Comparison of ENCODE assay signal across 8 cellular contexts in the genomic region with DNA sequence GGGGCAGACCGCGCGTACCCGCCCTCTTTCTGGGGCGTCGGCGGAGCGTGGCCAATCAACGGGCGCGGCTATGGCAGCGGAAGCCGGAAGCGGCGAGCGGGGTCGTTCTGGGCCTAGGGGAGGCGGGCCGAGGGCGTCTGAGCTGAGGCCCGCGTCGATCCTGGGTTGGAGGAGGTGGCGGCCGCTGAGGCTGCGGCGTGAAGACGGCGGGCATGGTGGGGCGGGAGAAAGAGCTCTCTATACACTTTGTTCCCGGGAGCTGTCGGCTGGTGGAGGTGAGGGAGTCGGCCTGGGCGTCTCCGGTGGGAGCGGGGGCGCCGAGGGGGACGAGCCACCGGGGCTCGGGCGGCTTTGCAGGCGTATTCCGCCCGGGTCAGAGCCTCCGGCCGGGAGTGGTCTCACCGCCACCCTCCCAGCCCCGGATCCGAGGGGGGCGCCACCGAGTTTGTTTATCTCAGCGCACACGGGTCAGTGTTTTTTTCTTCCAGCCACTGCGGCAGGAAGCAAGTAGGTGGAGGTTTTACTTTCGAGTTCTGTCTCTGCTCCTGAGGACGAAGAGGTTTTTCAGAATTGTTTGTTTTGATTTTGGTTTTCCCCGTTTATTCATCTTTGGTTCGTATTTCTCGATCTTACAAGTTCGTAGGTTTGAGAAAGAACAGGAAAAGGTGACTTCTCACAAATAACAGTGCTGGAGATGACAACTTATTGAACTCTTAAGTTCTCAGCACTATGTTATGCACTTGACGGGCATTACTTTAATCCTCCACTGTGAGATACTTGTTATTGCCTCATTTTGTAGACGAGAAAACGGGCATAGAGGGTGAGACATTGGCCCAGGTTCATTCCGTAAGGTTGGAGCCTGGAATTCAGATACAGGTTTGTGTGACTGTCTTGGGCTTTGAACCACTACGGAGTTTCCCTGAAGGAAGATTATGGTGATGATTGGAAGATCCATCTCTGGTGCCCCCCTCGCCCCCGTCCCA. TPM values are rescaled to one million over a fixed set of nuclear protein-coding genes. Genes with fewer than 3 reads are reported as not detected.
DNase-seq lines count a peak whose midpoint lies in the region; ATAC-seq and TF ChIP-seq lines count a peak whose summit lies in the region.

A gene (plus strand): TSS at position 145 of the 983 bp plus-strand sequence. CDS start 68 bp downstream, at position 213.

- H3K4me3 Mint-ChIP-seq in WTC11 (peak within 1 kb of the TSS; percentile 97), immature natural killer cell (peak within 1 kb of the TSS; percentile 94 to 100 (median 99))

- TF ChIP-seq CTCF in AG09309 (IDR thresholded peaks at IDR 0.05; ENCODE audit: control insufficient read depth, insufficient read depth, low read depth, low read length, missing control alignments) (peak; percentile 53), WTC11 (IDR thresholded peaks at IDR 0.05) (no peak), cardiac fibroblast (IDR thresholded peaks at IDR 0.05; ENCODE audit: low read depth, low read length) (peak; percentile 35), spleen (IDR thresholded peaks at IDR 0.05 in 8 of 11, conservative IDR thresholded peaks at IDR 0.05 in 3 of 11) (peak in 10 of 11 experiments; percentile 51 to 76 (median 60))

- no peaks in the 10 kb centered on the region for H3K27me3 ChIP-seq in spleen (replicated peaks in 1 of 7)

- peaks cover 27 to 76% (median 61%) of the 10 kb centered on the region in 6 donors for H3K4me1 ChIP-seq in spleen

- CTCF ChIA-PET in WTC11 (lab: Charles Lee): interaction anchor here (0.8 to 1.1 kb wide), 5 partner anchors 10 to 57 kb away, joined by 3 to 4 read pairs (median 3); no protein-coding TSS in a partner anchor

- no peaks in the 10 kb centered on the region for H3K27me3 Mint-ChIP-seq in WTC11 (ENCODE audit: low read depth)
- H3K27me3 Mint-ChIP-seq in immature natural killer cell (ENCODE audit: low read depth in 3 of 3): peaks cover 6 to 22% (median 20%) of the 10 kb centered on the region in 3 donors

- H3K27ac Mint-ChIP-seq in WTC11 (peak within 1 kb of the TSS; percentile 98), immature natural killer cell (peak within 1 kb of the TSS; percentile 95 to 100 (median 100))

- H3K4me3 ChIP-seq in AG09309 (ENCODE audit: control insufficient read depth, low read depth, low read length) (peak within 1 kb of the TSS; percentile 76), cardiac fibroblast (replicated peaks in 1 of 2; ENCODE audit: low read depth in 2 of 2, low read length in 2 of 2) (peak within 1 kb of the TSS; percentile 68 to 69), spleen (peak within 1 kb of the TSS; percentile 42 to 87 (median 64))

- intact Hi-C loops in spleen (cut with DNase I; ENCODE audit: low total_unique reads): loop anchor here (5.0 kb wide), 1 partner anchor 43 kb away; a partner anchor contains a TSS

- H3K36me3 Mint-ChIP-seq in WTC11 (peaks cover 4% of the 10 kb centered on the region), immature natural killer cell (no peaks in the 10 kb centered on the region)

- TF ChIP-seq POLR2A in GM18951 (IDR thresholded peaks at IDR 0.05; ENCODE audit: extremely low read depth, insufficient read depth, insufficient read length) (peak; percentile 89), spleen (IDR thresholded peaks at IDR 0.05) (peak; percentile 77 to 94 (median 82))

- DNase-seq in AG09309 (ENCODE audit: low read depth) (no peak), NCI-H226 (peak; percentile 95), WTC11 (ENCODE audit: low spot score) (peak; percentile 94), cardiac fibroblast (ENCODE audit: low read depth in 2 of 2) (peak; percentile 93 to 95), immature natural killer cell (peak; percentile 95 to 96 (median 96)), spleen (peak; percentile 99)

- POLR2A ChIA-PET in WTC11 (lab: Charles Lee): interaction anchor here (1.1 to 4.7 kb wide), 6 partner anchors 11 to 68 kb away, joined by 3 to 77 read pairs (median 6); a partner anchor contains a TSS

- no peaks in the 10 kb centered on the region for H3K9me3 ChIP-seq in spleen

- H3K9me3 Mint-ChIP-seq in WTC11: no peaks in the 10 kb centered on the region
- no peaks in the 10 kb centered on the region for H3K9me3 Mint-ChIP-seq in immature natural killer cell

- peak within 1 kb of the TSS; percentile 97 to 100 (median 98) for H3K27ac ChIP-seq in spleen

- H3K36me3 ChIP-seq in spleen: no peaks in the 10 kb centered on the region

- in situ Hi-C loops in GM18951 (cut with MboI; ENCODE audit: low sequenced_read_pairs, unreplicated experiment): no loop called here

- ATAC-seq in HG03196 (IDR thresholded peaks at IDR 0.05; ENCODE audit: unreplicated experiment) (peak; percentile 91), WTC11 (peak; percentile 91)

- peaks cover 54% of the 10 kb centered on the region for H3K4me1 Mint-ChIP-seq in WTC11
- peaks cover 66 to 81% of the 10 kb centered on the region in 2 donors for H3K4me1 Mint-ChIP-seq in immature natural killer cell

- 0 to 1% (median 0%) methylated on average over 35 to 68 of the region's 68 CpGs for WGBS in spleen, 5 donors

TF ChIP-seq in WTC11, 78 proteins besides CTCF, POLR2A, EP300 and RAD21 (continues in another document):
- TF ChIP-seq NR3C1 (CRISPR knock-in tag; conservative IDR thresholded peaks at IDR 0.05; ENCODE audit: low read depth) (no peak), ELF4 (CRISPR knock-in tag; IDR thresholded peaks at IDR 0.05; ENCODE audit: low read depth) (no peak), GRHL2 (CRISPR knock-in tag; IDR thresholded peaks at IDR 0.05; ENCODE audit: insufficient replicate concordance, severe bottlenecking) (no peak), HMGA2 (CRISPR knock-in tag; IDR thresholded peaks at IDR 0.05) (no peak), NFATC4 (CRISPR knock-in tag; IDR thresholded peaks at IDR 0.05) (peak; percentile 71; the same call in 1 of the 2 replicates), CREM (CRISPR knock-in tag; IDR thresholded peaks at IDR 0.05) (0 out of 2 replicates have a peak, but pooled peaks have one; percentile 82)
- TF ChIP-seq, protein P1, sequence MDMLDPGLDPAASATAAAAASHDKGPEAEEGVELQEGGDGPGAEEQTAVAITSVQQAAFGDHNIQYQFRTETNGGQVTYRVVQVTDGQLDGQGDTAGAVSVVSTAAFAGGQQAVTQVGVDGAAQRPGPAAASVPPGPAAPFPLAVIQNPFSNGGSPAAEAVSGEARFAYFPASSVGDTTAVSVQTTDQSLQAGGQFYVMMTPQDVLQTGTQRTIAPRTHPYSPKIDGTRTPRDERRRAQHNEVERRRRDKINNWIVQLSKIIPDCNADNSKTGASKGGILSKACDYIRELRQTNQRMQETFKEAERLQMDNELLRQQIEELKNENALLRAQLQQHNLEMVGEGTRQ (CRISPR knock-in tag; IDR thresholded peaks at IDR 0.05): no peak
- TF ChIP-seq, protein P2, sequence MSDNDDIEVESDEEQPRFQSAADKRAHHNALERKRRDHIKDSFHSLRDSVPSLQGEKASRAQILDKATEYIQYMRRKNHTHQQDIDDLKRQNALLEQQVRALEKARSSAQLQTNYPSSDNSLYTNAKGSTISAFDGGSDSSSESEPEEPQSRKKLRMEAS (CRISPR knock-in tag; IDR thresholded peaks at IDR 0.05): no peak; the same call in 1 of the 2 replicates
- TF ChIP-seq, protein P3, sequence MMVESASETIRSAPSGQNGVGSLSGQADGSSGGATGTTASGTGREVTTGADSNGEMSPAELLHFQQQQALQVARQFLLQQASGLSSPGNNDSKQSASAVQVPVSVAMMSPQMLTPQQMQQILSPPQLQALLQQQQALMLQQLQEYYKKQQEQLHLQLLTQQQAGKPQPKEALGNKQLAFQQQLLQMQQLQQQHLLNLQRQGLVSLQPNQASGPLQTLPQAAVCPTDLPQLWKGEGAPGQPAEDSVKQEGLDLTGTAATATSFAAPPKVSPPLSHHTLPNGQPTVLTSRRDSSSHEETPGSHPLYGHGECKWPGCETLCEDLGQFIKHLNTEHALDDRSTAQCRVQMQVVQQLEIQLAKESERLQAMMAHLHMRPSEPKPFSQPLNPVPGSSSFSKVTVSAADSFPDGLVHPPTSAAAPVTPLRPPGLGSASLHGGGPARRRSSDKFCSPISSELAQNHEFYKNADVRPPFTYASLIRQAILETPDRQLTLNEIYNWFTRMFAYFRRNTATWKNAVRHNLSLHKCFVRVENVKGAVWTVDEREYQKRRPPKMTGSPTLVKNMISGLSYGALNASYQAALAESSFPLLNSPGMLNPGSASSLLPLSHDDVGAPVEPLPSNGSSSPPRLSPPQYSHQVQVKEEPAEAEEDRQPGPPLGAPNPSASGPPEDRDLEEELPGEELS (CRISPR knock-in tag; IDR thresholded peaks at IDR 0.05): peak; percentile 44
- TF ChIP-seq, protein P4, sequence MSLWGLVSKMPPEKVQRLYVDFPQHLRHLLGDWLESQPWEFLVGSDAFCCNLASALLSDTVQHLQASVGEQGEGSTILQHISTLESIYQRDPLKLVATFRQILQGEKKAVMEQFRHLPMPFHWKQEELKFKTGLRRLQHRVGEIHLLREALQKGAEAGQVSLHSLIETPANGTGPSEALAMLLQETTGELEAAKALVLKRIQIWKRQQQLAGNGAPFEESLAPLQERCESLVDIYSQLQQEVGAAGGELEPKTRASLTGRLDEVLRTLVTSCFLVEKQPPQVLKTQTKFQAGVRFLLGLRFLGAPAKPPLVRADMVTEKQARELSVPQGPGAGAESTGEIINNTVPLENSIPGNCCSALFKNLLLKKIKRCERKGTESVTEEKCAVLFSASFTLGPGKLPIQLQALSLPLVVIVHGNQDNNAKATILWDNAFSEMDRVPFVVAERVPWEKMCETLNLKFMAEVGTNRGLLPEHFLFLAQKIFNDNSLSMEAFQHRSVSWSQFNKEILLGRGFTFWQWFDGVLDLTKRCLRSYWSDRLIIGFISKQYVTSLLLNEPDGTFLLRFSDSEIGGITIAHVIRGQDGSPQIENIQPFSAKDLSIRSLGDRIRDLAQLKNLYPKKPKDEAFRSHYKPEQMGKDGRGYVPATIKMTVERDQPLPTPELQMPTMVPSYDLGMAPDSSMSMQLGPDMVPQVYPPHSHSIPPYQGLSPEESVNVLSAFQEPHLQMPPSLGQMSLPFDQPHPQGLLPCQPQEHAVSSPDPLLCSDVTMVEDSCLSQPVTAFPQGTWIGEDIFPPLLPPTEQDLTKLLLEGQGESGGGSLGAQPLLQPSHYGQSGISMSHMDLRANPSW (CRISPR knock-in tag; conservative IDR thresholded peaks at IDR 0.05; ENCODE audit: low read depth): no peak

RNA-seq across cellular contexts. Expression of the gene that starts here (rescaled TPM):
- total RNA-seq in WTC11 (2021) (51.8 to 55.7 TPM (median 53.1 TPM) in 3 replicates), spleen (100 to 1,000 TPM in 2 of 7 donors, 10 to 100 TPM in 5; 70.8 to 110 (median 97.6) TPM)
- polyA plus RNA-seq in immature natural killer cell (100 to 1,000 TPM; 336 to 512 (median 345) TPM), spleen (10 to 100 TPM; 61.6 to 90.4 (median 85.7) TPM)
